Comparison of ENCODE assay signal across 21 cellular contexts in the genomic region with DNA sequence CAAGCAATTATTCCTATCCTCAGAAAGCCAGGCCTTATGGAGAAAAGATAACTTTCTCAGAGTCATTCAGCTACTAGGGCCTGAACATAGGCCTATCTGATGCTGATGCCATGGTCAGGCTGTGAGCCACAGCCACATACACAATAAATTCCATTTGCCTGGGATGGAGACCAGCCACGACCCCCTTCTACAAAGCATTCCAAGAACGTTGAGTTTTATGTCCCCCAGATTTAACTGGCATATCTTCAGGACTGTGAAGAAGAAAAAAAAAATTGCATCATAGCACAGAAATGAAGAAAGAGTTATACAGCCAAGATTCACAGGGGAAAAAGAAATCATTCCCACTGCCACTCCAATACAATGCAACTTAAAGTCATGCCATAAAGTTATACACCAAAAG.
DNase-seq lines count a peak whose midpoint lies in the region; ATAC-seq and TF ChIP-seq lines count a peak whose summit lies in the region.
"Had no signal": no experiment of that assay in that cellular context is flagged by ENCODE, and none has a peak within 500 bp of the region (broad histone marks: within the 10 kb centered on the region; RNA-seq: fewer than 3 reads in every experiment).

No MANE protein-coding gene starts in this region.

- TF ChIP-seq EP300 in transverse colon (IDR thresholded peaks at IDR 0.05; ENCODE audit: low read depth), result no peak

- no peak for ATAC-seq in GM19452 (IDR thresholded peaks at IDR 0.05; ENCODE audit: unreplicated experiment)
- no peak for ATAC-seq in HG02588 (IDR thresholded peaks at IDR 0.05; ENCODE audit: unreplicated experiment)
- ATAC-seq: activated naive CD4-positive, alpha-beta T cell treated with anti-CD3 and anti-CD28 coated beads, Interleukin-2, amount 50 U/mL, for 72 hours; activated T-cell treated with anti-CD3 and anti-CD28 coated beads, Interleukin-2, amount 50 U/mL, for 72 hours; HCT116; stimulated activated naive B cell treated with anti-CD40 and anti-IgM and Interleukin-4, amounts not matched to agents 10 μg/mL and 1 μg/mL and 100 μg/mL, for 72 hours had no signal

- no peaks in the 10 kb centered on the region for H3K9me3 ChIP-seq in mesenchymal stem cell (ENCODE audit: control insufficient read depth, low read length)
- H3K9me3 ChIP-seq in transverse colon, result no peaks in the 10 kb centered on the region
- H3K9me3 ChIP-seq: SJSA1, thyroid gland had no signal

- TF ChIP-seq POLR2A in transverse colon (IDR thresholded peaks at IDR 0.05), result no peak

- no peak overlapping the region for H3K23ac ChIP-seq in mesenchymal stem cell (ENCODE audit: low read length in 2 of 2)

- no peak overlapping the region for H3K18ac ChIP-seq in mesenchymal stem cell (ENCODE audit: low read depth in 1 of 2, low read length in 2 of 2)

- no peak overlapping the region for H2BK15ac ChIP-seq in mesenchymal stem cell (ENCODE audit: low read depth, poor library complexity, severe bottlenecking)

- no peak overlapping the region for H2AK5ac ChIP-seq in mesenchymal stem cell (ENCODE audit: low read length, severe bottlenecking)

- no peak overlapping the region for H3K14ac ChIP-seq in mesenchymal stem cell (ENCODE audit: low read length in 2 of 2)

- H3K9ac ChIP-seq in mesenchymal stem cell (ENCODE audit: low read length), result no peak overlapping the region

- DNase-seq in GM04503 (ENCODE audit: low read depth) (peak; percentile 88), cardiac fibroblast (ENCODE audit: low read depth in 2 of 2) (peak; percentile 18 to 81), mesenchymal stem cell (no peak), transverse colon (no peak)
- DNase-seq in activated CD4-positive, alpha-beta T cell treated with anti-CD3 and anti-CD28 coated beads, Interleukin-2, amount 50 U/mL, for 1 hour, result no peak
- DNase-seq: activated CD4-positive, CD25-positive, alpha-beta regulatory T cell; activated CD8-positive, alpha-beta memory T cell treated with anti-CD3 and anti-CD28 coated beads for 24 hours; activated T-cell treated with anti-CD3 and anti-CD28 coated beads, Interleukin-2, amount 50 U/mL, for 72 hours; dermis blood vessel endothelial cell; GDM1; MM.1S; NCI-H1694; stimulated activated naive B cell treated with anti-CD40 and anti-IgM and Interleukin-4, amounts not matched to agents 10 μg/mL and 1 μg/mL and 100 μg/mL, for 72 hours; T1000; thyroid gland had no signal

- H3K4me2 ChIP-seq in mesenchymal stem cell (ENCODE audit: low read length, poor library complexity, severe bottlenecking), result no peak overlapping the region

- H3K27me3 ChIP-seq in mesenchymal stem cell (ENCODE audit: control insufficient read depth in 1 of 2, insufficient read depth in 1 of 2, low read length in 2 of 2) (no peaks in the 10 kb centered on the region), transverse colon (no peaks in the 10 kb centered on the region)
- H3K27me3 ChIP-seq: SJSA1, thyroid gland had no signal

- no peak overlapping the region for H2BK5ac ChIP-seq in mesenchymal stem cell (ENCODE audit: low read depth, low read length, poor library complexity, severe bottlenecking)

- H2BK120ac ChIP-seq in mesenchymal stem cell (ENCODE audit: low read depth, low read length), result no peak overlapping the region

- H3K4me1 ChIP-seq in mesenchymal stem cell (ENCODE audit: control insufficient read depth, insufficient read depth, low read depth, low read length) (peaks cover 5% of the 10 kb centered on the region), transverse colon (peaks cover 3 to 16% (median 10%) of the 10 kb centered on the region in 4 donors)
- H3K4me1 ChIP-seq: thyroid gland had no signal

- WGBS in mesenchymal stem cell, result 67% methylated on average over 1 of the region's 2 CpGs
- WGBS in transverse colon (ENCODE audit: low coverage in 1 of 2), 2 donors, result 45% methylated on average over 2 of the region's 2 CpGs; no CpG with 5 or more reads in 1 of the 2 donors

- H3K4ac ChIP-seq in mesenchymal stem cell (ENCODE audit: low read depth in 1 of 2, low read length in 2 of 2), result no peak overlapping the region

- TF ChIP-seq CTCF in cardiac fibroblast (IDR thresholded peaks at IDR 0.05; ENCODE audit: low read depth, low read length) (no peak), transverse colon (IDR thresholded peaks at IDR 0.05) (no peak)

- no peaks in the 10 kb centered on the region for H3K79me1 ChIP-seq in mesenchymal stem cell (replicated peaks; ENCODE audit: low read length, poor library complexity, severe bottlenecking)

- H4K8ac ChIP-seq in mesenchymal stem cell (ENCODE audit: low read length), result no peak overlapping the region

- peak overlapping the region; percentile 34 for H3K27ac ChIP-seq in mesenchymal stem cell (ENCODE audit: low read length, poor library complexity, severe bottlenecking)
- peak overlapping the region in 3 of 4 donors; percentile 19 to 53 (median 30) for H3K27ac ChIP-seq in transverse colon
- H3K27ac ChIP-seq: C4-2B, SJSA1, thyroid gland had no signal

- H4K91ac ChIP-seq in mesenchymal stem cell (ENCODE audit: low read length), result no peak overlapping the region

- intact Hi-C loops in transverse colon (cut with DNase I; ENCODE audit: low total_unique reads), result loop anchor here (10.0 kb wide), 1 partner anchor 294 kb away; no protein-coding TSS in a partner anchor

- in situ Hi-C loops in transverse colon (cut with MboI; ENCODE audit: low pct_ligation_motif_present in 1 of 4, low pct_unique_long_range_greater_than_20kb in 1 of 4, low sequenced_read_pairs in 3 of 4), result no loop called here

- H3K4me3 ChIP-seq in cardiac fibroblast (replicated peaks in 1 of 2; ENCODE audit: low read depth in 2 of 2, low read length in 2 of 2) (no peak overlapping the region), mesenchymal stem cell (ENCODE audit: insufficient read depth in 1 of 2, low read depth in 1 of 2, low read length in 2 of 2) (no peak overlapping the region), transverse colon (no peak overlapping the region)
- H3K4me3 ChIP-seq: SJSA1, thyroid gland had no signal

- H2BK12ac ChIP-seq in mesenchymal stem cell (ENCODE audit: low read length in 2 of 2), result no peak overlapping the region

- H2AFZ ChIP-seq in mesenchymal stem cell (ENCODE audit: low read depth, low read length), result no peak overlapping the region

- H3K36me3 ChIP-seq in mesenchymal stem cell (ENCODE audit: control insufficient read depth in 1 of 2, insufficient read depth in 2 of 2, low read depth in 1 of 2, low read length in 2 of 2) (no peaks in the 10 kb centered on the region), transverse colon (no peaks in the 10 kb centered on the region)
- H3K36me3 ChIP-seq: SJSA1, thyroid gland had no signal

Comparison
In these comparisons a context has a peak if more than half of its experiments do, and no peak if none do; other contexts are left out.
1. DNase-seq: peak in GM04503 (single experiment) and cardiac fibroblast (2 of 2); none in mesenchymal stem cell (single experiment), transverse colon (single experiment) and activated CD4-positive, alpha-beta T cell treated with anti-CD3 and anti-CD28 coated beads, Interleukin-2, amount 50 U/mL, for 1 hour (single experiment).